22 cellular contexts compared by ENCODE assay signal in the genomic region with DNA sequence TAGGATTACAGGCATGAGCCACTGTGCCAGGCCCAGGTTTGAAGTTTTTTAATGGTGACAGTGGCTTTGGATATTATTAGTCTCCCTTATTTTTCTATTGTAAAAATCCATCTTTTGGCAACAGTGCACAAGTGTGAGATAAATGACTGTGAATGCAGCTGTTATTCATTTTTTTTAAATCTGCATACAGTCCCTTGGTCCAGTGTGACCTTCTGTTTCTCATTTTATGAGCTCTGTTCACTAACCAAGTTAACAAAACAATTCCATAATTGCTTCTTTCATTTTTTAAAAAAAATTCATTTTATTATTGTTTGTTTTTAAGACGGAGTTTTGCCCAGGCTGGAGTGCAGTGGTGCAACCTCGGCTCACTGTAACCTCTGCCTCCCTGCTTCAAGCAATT.
A peak's percentile ranks its signal among the peaks of the same experiment; 100 is the strongest.
DNase-seq lines count a peak whose midpoint lies in the region; ATAC-seq, FAIRE-seq and TF ChIP-seq lines count a peak whose summit lies in the region.
"Had no signal": no experiment of that assay in that cellular context is flagged by ENCODE, and none has a peak within 500 bp of the region (broad histone marks: within the 10 kb centered on the region; RNA-seq: fewer than 3 reads in every experiment).

No MANE protein-coding gene starts in this region.

- peak; percentile 9 for DNase-seq in AG10803 (ENCODE audit: low read depth)
- DNase-seq in fibroblast of peridontal ligament (ENCODE audit: extremely low read depth), result peak; percentile 26
- no peak for DNase-seq in NCI-H2171 treated with DMSO at 0.1 percent for 48 hours (lab: John Stamatoyannopoulos, UW)
- no peak for DNase-seq in cardiac septum (ENCODE audit: low spot score)
- DNase-seq: AML-193; BE2C; CD4-positive, alpha-beta T cell; CD8-positive, alpha-beta memory T cell; DMS 273 treated with DMSO at 0.1 percent for 48 hours; DMS79; EL; GDM1; GOT3; HFFc6 had no signal

- peak; percentile 89 for FAIRE-seq in endometrium (lab: Jason Lieb, UNC)
- FAIRE-seq: A204.1, D721Med, GM12878, H54 had no signal

- no peak overlapping the region for H3K4me3 ChIP-seq in AG10803 (ENCODE audit: low read length)
- H3K4me3 ChIP-seq: BLaER1 treated with 17β-estradiol and CSF1 and Interleukin-3, amounts not matched to agents 10 nM and 100 nM; GM12878; HAP-1 had no signal

- intact Hi-C loops in cardiac septum (cut with DNase I), result no loop called here

- no peak for ATAC-seq in HG03378 (IDR thresholded peaks at IDR 0.05; ENCODE audit: unreplicated experiment)
- ATAC-seq: GM12878 had no signal

- TF ChIP-seq CTCF in AG10803 (conservative IDR thresholded peaks at IDR 0.05; ENCODE audit: low read length), result no peak

Comparison
In these comparisons a context has a peak if more than half of its experiments do, and no peak if none do; other contexts are left out.
1. DNase-seq: peak in AG10803 (single experiment) and fibroblast of peridontal ligament (single experiment); none in NCI-H2171 treated with DMSO at 0.1 percent for 48 hours (single experiment) and cardiac septum (single experiment).